1 cellular context compared by ENCODE assay signal in the genomic region with DNA sequence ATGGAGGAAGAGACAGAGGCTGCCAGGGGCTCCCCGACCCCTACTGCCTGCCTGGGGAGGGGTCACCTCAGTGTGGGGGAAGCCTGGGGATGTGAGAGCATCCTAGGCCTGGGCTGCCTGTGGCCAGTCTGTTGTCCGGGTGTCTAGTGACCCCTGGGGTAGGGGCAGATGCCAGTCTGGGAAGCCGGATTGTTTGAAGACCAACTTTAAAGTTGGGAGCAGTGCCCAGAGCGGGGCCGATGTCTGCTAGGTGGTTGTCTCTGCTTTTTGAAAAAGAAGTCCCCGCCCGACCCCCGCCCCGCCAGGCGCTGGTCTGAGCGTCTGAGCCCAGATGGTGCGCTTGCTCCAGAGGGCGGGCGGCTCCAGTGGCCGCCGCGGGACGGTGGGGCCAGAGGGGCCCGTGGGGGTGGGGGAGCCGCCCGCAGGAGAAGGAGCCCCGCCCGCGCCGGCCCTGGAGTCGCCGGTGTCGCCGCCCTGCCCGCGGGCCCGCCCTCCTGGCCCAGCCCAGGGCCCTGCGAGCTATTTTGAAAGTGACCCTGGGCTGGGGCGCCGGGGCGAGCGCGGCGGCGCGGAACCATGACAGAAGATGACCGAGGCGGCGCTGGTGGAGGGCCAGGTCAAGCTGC.
TF ChIP-seq lines count a peak whose summit lies in the region.

A gene with protein sequence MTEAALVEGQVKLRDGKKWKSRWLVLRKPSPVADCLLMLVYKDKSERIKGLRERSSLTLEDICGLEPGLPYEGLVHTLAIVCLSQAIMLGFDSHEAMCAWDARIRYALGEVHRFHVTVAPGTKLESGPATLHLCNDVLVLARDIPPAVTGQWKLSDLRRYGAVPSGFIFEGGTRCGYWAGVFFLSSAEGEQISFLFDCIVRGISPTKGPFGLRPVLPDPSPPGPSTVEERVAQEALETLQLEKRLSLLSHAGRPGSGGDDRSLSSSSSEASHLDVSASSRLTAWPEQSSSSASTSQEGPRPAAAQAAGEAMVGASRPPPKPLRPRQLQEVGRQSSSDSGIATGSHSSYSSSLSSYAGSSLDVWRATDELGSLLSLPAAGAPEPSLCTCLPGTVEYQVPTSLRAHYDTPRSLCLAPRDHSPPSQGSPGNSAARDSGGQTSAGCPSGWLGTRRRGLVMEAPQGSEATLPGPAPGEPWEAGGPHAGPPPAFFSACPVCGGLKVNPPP (plus strand): TSS at position 517 of the 626 bp plus-strand sequence. CDS start 70 bp downstream, at position 587.

TF ChIP-seq in SK-N-SH, 30 proteins besides CTCF, POLR2A, EP300 and RAD21 (continued from another document):
- TF ChIP-seq, protein P1, sequence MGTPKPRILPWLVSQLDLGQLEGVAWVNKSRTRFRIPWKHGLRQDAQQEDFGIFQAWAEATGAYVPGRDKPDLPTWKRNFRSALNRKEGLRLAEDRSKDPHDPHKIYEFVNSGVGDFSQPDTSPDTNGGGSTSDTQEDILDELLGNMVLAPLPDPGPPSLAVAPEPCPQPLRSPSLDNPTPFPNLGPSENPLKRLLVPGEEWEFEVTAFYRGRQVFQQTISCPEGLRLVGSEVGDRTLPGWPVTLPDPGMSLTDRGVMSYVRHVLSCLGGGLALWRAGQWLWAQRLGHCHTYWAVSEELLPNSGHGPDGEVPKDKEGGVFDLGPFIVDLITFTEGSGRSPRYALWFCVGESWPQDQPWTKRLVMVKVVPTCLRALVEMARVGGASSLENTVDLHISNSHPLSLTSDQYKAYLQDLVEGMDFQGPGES (IDR thresholded peaks at IDR 0.05; ENCODE audit: low read depth, low read length): no peak
- TF ChIP-seq GABPA (IDR thresholded peaks at IDR 0.05; ENCODE audit: low read depth) (no peak), FOXM1 (IDR thresholded peaks at IDR 0.05; ENCODE audit: low read depth) (no peak), MXI1 (IDR thresholded peaks at IDR 0.05; ENCODE audit: low read depth, low read length) (no peak), PBX3 (IDR thresholded peaks at IDR 0.05) (no peak), TEAD4 (IDR thresholded peaks at IDR 0.05; ENCODE audit: borderline replicate concordance, insufficient read depth) (no peak), SIN3A (IDR thresholded peaks at IDR 0.05; ENCODE audit: borderline replicate concordance, low read depth, low read length) (no peak)
- TF ChIP-seq, protein P2, sequence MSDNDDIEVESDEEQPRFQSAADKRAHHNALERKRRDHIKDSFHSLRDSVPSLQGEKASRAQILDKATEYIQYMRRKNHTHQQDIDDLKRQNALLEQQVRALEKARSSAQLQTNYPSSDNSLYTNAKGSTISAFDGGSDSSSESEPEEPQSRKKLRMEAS (IDR thresholded peaks at IDR 0.05; ENCODE audit: low read depth): no peak
